In genomic region chr2:71830497-71831207, GRCh38 we compare ENCODE assay signal across 14 cellular contexts.
DNase-seq lines count a peak whose midpoint lies in the region; ATAC-seq, FAIRE-seq and TF ChIP-seq lines count a peak whose summit lies in the region.
"Had no signal": no experiment of that assay in that cellular context is flagged by ENCODE, and none has a peak within 500 bp of the region (broad histone marks: within the 10 kb centered on the region; RNA-seq: fewer than 3 reads in every experiment).

No MANE protein-coding gene starts in this region.

- in situ Hi-C loops in brain microvascular endothelial cell (cut with HindIII; ENCODE audit: low pct_ligation_motif_present, low sequenced_read_pairs) = no loop called here

- H3K36me3 ChIP-seq in brain microvascular endothelial cell (replicated peaks) = no peaks in the 10 kb centered on the region
- no peaks in the 10 kb centered on the region for H3K36me3 ChIP-seq in mesodermal cell (ENCODE audit: control insufficient read depth, insufficient read depth, low read length)
- H3K36me3 ChIP-seq in tibial artery = no peaks in the 10 kb centered on the region
- H3K36me3 ChIP-seq: tibial nerve had no signal

- no peaks in the 10 kb centered on the region for H3K9me3 ChIP-seq in mesodermal cell (ENCODE audit: control insufficient read depth, low read length)
- H3K9me3 ChIP-seq in tibial artery = peaks cover 0 to 2% (median 0%) of the 10 kb centered on the region in 3 donors

- H3K27ac ChIP-seq in brain microvascular endothelial cell (peak overlapping the region; percentile 74), mesodermal cell (ENCODE audit: low read depth, low read length, severe bottlenecking) (peak overlapping the region; percentile 87), tibial artery (peak overlapping the region; percentile 65 to 72)

- DNase-seq in HTR-8/SVneo (ENCODE audit: insufficient read length, low spot score) = no peak
- no peak for DNase-seq in brain microvascular endothelial cell
- DNase-seq in tibial artery = no peak
- DNase-seq in NCI-H1105 treated with DMSO at 0.1 percent for 48 hours (lab: John Stamatoyannopoulos, UW) = no peak
- DNase-seq in iPS-NIHi11 (ENCODE audit: low spot score) = no peak
- DNase-seq in GM19239 (ENCODE audit: insufficient read length, low spot score) = no peak
- DNase-seq: activated CD4-positive, alpha-beta T cell treated with anti-CD3 and anti-CD28 coated beads, Interleukin-2, amount 50 U/mL, for 1 hour; DND-41; NCI-H2171 had no signal

- TF ChIP-seq CTCF in brain microvascular endothelial cell (IDR thresholded peaks at IDR 0.05; ENCODE audit: low read depth, low read length, missing control alignments) (no peak), tibial artery (IDR thresholded peaks at IDR 0.05) (no peak)

- H3K4me3 ChIP-seq in brain microvascular endothelial cell (ENCODE audit: low read depth, low read length) (no peak overlapping the region), mesodermal cell (ENCODE audit: extremely low read depth, insufficient read depth, low read length, poor library complexity, severe bottlenecking) (no peak overlapping the region), tibial artery (no peak overlapping the region)
- H3K4me3 ChIP-seq: dorsolateral prefrontal cortex, GM12878, tibial nerve had no signal

- peaks cover 19% of the 10 kb centered on the region for H3K4me1 ChIP-seq in mesodermal cell (ENCODE audit: control insufficient read depth, insufficient read depth, low read length, poor library complexity, severe bottlenecking)
- H3K4me1 ChIP-seq in tibial artery = peaks cover 0 to 46% (median 19%) of the 10 kb centered on the region in 4 donors

- intact Hi-C loops in tibial artery (cut with DNase I; ENCODE audit: low total_unique reads) = no loop called here

- ATAC-seq in GM18517 (IDR thresholded peaks at IDR 0.05; ENCODE audit: unreplicated experiment) = no peak
- ATAC-seq: GM12878 had no signal

- peak; percentile 57 for FAIRE-seq in HTR-8/SVneo (lab: Jason Lieb, UNC)
- FAIRE-seq in GM19239 (lab: Jason Lieb, UNC) = no peak
- FAIRE-seq: GM12878 had no signal

- H3K27me3 ChIP-seq in brain microvascular endothelial cell (replicated peaks) = no peaks in the 10 kb centered on the region
- H3K27me3 ChIP-seq in tibial artery = no peaks in the 10 kb centered on the region
- H3K27me3 ChIP-seq: tibial nerve had no signal

- WGBS in mesodermal cell (ENCODE audit: insufficient coverage in 2 of 2), 2 experiments = 82 to 83% methylated on average over 4 to 7 of the region's 9 CpGs
